11 cellular contexts compared by ENCODE assay signal in genomic region chr20:20562507-20562906, GRCh38.
"Had no signal": no experiment of that assay in that cellular context is flagged by ENCODE, and none has a peak within 500 bp of the region (broad histone marks: within the 10 kb centered on the region; RNA-seq: fewer than 3 reads in every experiment).

No MANE protein-coding gene starts in this region.

- ATAC-seq: activated CD8-positive, alpha-beta memory T cell treated with anti-CD3 and anti-CD28 coated beads, Interleukin-2, amount 10 ng/mL, durations not matched to agents 7 days and 5 days; left lobe of liver; right lobe of liver had no signal

- DNase-seq: activated CD4-positive, alpha-beta memory T cell treated with anti-CD3 and anti-CD28 coated beads for 36 hours; activated CD4-positive, alpha-beta T cell treated with anti-CD3 and anti-CD28 coated beads for 1 hour; activated CD8-positive, alpha-beta memory T cell treated with anti-CD3 and anti-CD28 coated beads, Interleukin-2, amount 10 ng/mL, durations not matched to agents 7 days and 5 days; activated naive CD4-positive, alpha-beta T cell treated with anti-CD3 and anti-CD28 coated beads, Interleukin-2, amount 50 U/mL, for 16 hours; activated T-cell treated with anti-CD3 and anti-CD28 coated beads, Interleukin-2, amount 50 U/mL, for 24 hours; islet precursor cell; midbrain; right lobe of liver; T1000; upper lobe of left lung had no signal
